In genomic region chr22:25447689-25448434, GRCh38 we compare ENCODE assay signal across 1 cellular context.
A peak's percentile ranks its signal among the peaks of the same experiment; 100 is the strongest.
TF ChIP-seq lines count a peak whose summit lies in the region.

No MANE protein-coding gene starts in this region.

TF ChIP-seq in HEK293, 187 proteins besides CTCF, POLR2A, EP300 and RAD21 (continued from another document):
- TF ChIP-seq ZNF174 (tag by site-specific recombination; IDR thresholded peaks at IDR 0.05) (no peak), PBX3 (CRISPR knock-in tag; IDR thresholded peaks at IDR 0.05) (peak; percentile 88; the same call in 1 of the 2 replicates), ZNF529 (tag by site-specific recombination; IDR thresholded peaks at IDR 0.05; ENCODE audit: insufficient replicate concordance) (no peak), ZNF335 (tag by site-specific recombination; conservative IDR thresholded peaks at IDR 0.05) (peak; percentile 59), ZSCAN16 (tag by site-specific recombination; IDR thresholded peaks at IDR 0.05) (no peak), ZFP69B (tag by site-specific recombination; IDR thresholded peaks at IDR 0.05) (0 out of 2 replicates have a peak, but pooled peaks have one; percentile 24), GLIS2 (tag by site-specific recombination; IDR thresholded peaks at IDR 0.05) (peak; percentile 61), ZNF629 (tag by site-specific recombination; IDR thresholded peaks at IDR 0.05) (peak; percentile 13; the same call in 1 of the 2 replicates), ZNF580 (tag by site-specific recombination; IDR thresholded peaks at IDR 0.05) (0 out of 2 replicates have a peak, but pooled peaks have one; percentile 38), ZNF394 (tag by site-specific recombination; IDR thresholded peaks at IDR 0.05; ENCODE audit: borderline replicate concordance) (no peak), YY2 (tag by site-specific recombination; IDR thresholded peaks at IDR 0.05) (no peak), KLF17 (tag by site-specific recombination; IDR thresholded peaks at IDR 0.05) (0 out of 2 replicates have a peak, but pooled peaks have one; percentile 33), ZNF777 (tag by site-specific recombination; IDR thresholded peaks at IDR 0.05; ENCODE audit: borderline replicate concordance) (no peak), ZNF544 (tag by site-specific recombination; IDR thresholded peaks at IDR 0.05) (no peak), ZNF692 (tag by site-specific recombination; IDR thresholded peaks at IDR 0.05) (peak; percentile 29; the same call in 1 of the 2 replicates), ZNF404 (tag by site-specific recombination; IDR thresholded peaks at IDR 0.05) (no peak), SETDB1 (IDR thresholded peaks at IDR 0.05; ENCODE audit: insufficient read length, low read length) (no peak), ZNF2 (tag by site-specific recombination; IDR thresholded peaks at IDR 0.05) (0 out of 2 replicates have a peak, but pooled peaks have one; percentile 20), ZBTB26 (tag by site-specific recombination; optimal IDR thresholded peaks at IDR 0.05) (peak; percentile 28), ZNF114 (tag by site-specific recombination; IDR thresholded peaks at IDR 0.05) (no peak), KLF9 (tag by site-specific recombination; IDR thresholded peaks at IDR 0.05; ENCODE audit: low read depth) (0 out of 2 replicates have a peak, but pooled peaks have one; percentile 17), ZNF558 (tag by site-specific recombination; IDR thresholded peaks at IDR 0.05) (no peak), ZXDB (tag by site-specific recombination; IDR thresholded peaks at IDR 0.05) (peak; percentile 38)
